ENCODE assay signal across 9 cellular contexts in genomic region chr1:25019351-25020172, GRCh38.
DNase-seq lines count a peak whose midpoint lies in the region; ATAC-seq and TF ChIP-seq lines count a peak whose summit lies in the region.
"Had no signal": no experiment of that assay in that cellular context is flagged by ENCODE, and none has a peak within 500 bp of the region (broad histone marks: within the 10 kb centered on the region; RNA-seq: fewer than 3 reads in every experiment).

No MANE protein-coding gene starts in this region.

- H3K9me3 Mint-ChIP-seq in endodermal cell = no peaks in the 10 kb centered on the region

- no peaks in the 10 kb centered on the region for H3K36me3 Mint-ChIP-seq in endodermal cell (ENCODE audit: low read depth)

- TF ChIP-seq CTCF in endodermal cell (conservative IDR thresholded peaks at IDR 0.05) (no peak), MM.1S (IDR thresholded peaks at IDR 0.05; ENCODE audit: low read length) (no peak), mammary epithelial cell (conservative IDR thresholded peaks at IDR 0.05 in 1 of 2, IDR thresholded peaks at IDR 0.05 in 1 of 2; ENCODE audit: extremely low read depth in 1 of 2, insufficient read depth in 1 of 2, low read depth in 1 of 2, low read length in 2 of 2) (no peak)

- no peak overlapping the region for H2AFZ ChIP-seq in MM.1S (ENCODE audit: low read length)
- no peak overlapping the region for H2AFZ ChIP-seq in mammary epithelial cell (ENCODE audit: low read depth, low read length)

- H3F3A ChIP-seq in MM.1S (ENCODE audit: insufficient read depth, low read length) = peaks cover 18% of the 10 kb centered on the region

- no peak overlapping the region for H3K4me3 Mint-ChIP-seq in endodermal cell

- no peaks in the 10 kb centered on the region for H3K36me3 ChIP-seq in endodermal cell (ENCODE audit: control insufficient read depth, insufficient read depth, low read length)
- H3K36me3 ChIP-seq in MM.1S (replicated peaks; ENCODE audit: insufficient read depth, low read length) = no peaks in the 10 kb centered on the region
- no peaks in the 10 kb centered on the region for H3K36me3 ChIP-seq in mammary epithelial cell (ENCODE audit: insufficient read depth, low read length)
- H3K36me3 ChIP-seq: suprapubic skin had no signal

- H4K20me1 ChIP-seq in MM.1S (ENCODE audit: insufficient read depth, low read length) (no peaks in the 10 kb centered on the region), mammary epithelial cell (ENCODE audit: insufficient read depth, low read length) (no peaks in the 10 kb centered on the region)

- no peaks in the 10 kb centered on the region for H3K9me2 ChIP-seq in MM.1S (replicated peaks; ENCODE audit: insufficient read depth, low read length)

- no TSS peak for BruUV-seq in mammary epithelial cell (replicated peaks; lab: Mats Ljungman, UMichigan)

- dilution Hi-C loops in mammary epithelial cell (cut with HindIII; ENCODE audit: low sequenced_read_pairs) = loop anchor here (5.0 kb wide), 1 partner anchor 63 kb away; no protein-coding TSS in a partner anchor

- H3K9ac ChIP-seq in endodermal cell (ENCODE audit: extremely low read depth, low read length, poor library complexity, severe bottlenecking) (no peak overlapping the region), MM.1S (ENCODE audit: low read length) (no peak overlapping the region), mammary epithelial cell (ENCODE audit: insufficient read depth, low read length) (no peak overlapping the region)

- H3K4me3 ChIP-seq in endodermal cell (ENCODE audit: low read length) (no peak overlapping the region), MM.1S (ENCODE audit: low read length) (no peak overlapping the region), mammary epithelial cell (replicated peaks in 1 of 3; ENCODE audit: insufficient read depth in 1 of 3, low read depth in 2 of 3, low read length in 3 of 3) (no peak overlapping the region)
- H3K4me3 ChIP-seq: suprapubic skin had no signal

- TF ChIP-seq POLR2A in GM18505 (IDR thresholded peaks at IDR 0.05; ENCODE audit: borderline replicate concordance, extremely low read depth, insufficient read depth, insufficient read length) = peak; percentile 75

- intact Hi-C loops in mammary epithelial cell (cut with micrococcal nuclease) = no loop called here

- H3K27ac ChIP-seq in endodermal cell (ENCODE audit: low read depth, low read length) (no peak overlapping the region), MM.1S (ENCODE audit: low read length) (no peak overlapping the region), mammary epithelial cell (ENCODE audit: insufficient read depth, low read depth, low read length) (no peak overlapping the region)
- H3K27ac ChIP-seq: suprapubic skin had no signal

- H3K27me3 ChIP-seq in endodermal cell (ENCODE audit: control insufficient read depth, insufficient read depth, low read length, poor library complexity, severe bottlenecking) (no peaks in the 10 kb centered on the region), MM.1S (replicated peaks; ENCODE audit: insufficient read depth, low read length) (no peaks in the 10 kb centered on the region), mammary epithelial cell (ENCODE audit: insufficient read depth, low read length) (no peaks in the 10 kb centered on the region)
- H3K27me3 ChIP-seq: suprapubic skin had no signal

- no peaks in the 10 kb centered on the region for H3K27me3 Mint-ChIP-seq in endodermal cell (ENCODE audit: insufficient read depth)

- H3K79me2 ChIP-seq in MM.1S (ENCODE audit: low read length) = no peaks in the 10 kb centered on the region
- no peaks in the 10 kb centered on the region for H3K79me2 ChIP-seq in mammary epithelial cell (ENCODE audit: insufficient read depth, low read length)

- H3K27ac Mint-ChIP-seq in endodermal cell = no peak overlapping the region

- peak; percentile 87 for DNase-seq in endodermal cell
- no peak for DNase-seq in MM.1S
- no peak for DNase-seq in NCI-H2029 (lab: John Stamatoyannopoulos, UW)
- DNase-seq in mammary epithelial cell = no peak
- no peak for DNase-seq in LoVo (ENCODE audit: low spot score)

- ATAC-seq in GM18505 (IDR thresholded peaks at IDR 0.05; ENCODE audit: unreplicated experiment) (peak; percentile 35), GM21360 (IDR thresholded peaks at IDR 0.05; ENCODE audit: unreplicated experiment) (peak; percentile 33), HG03342 (IDR thresholded peaks at IDR 0.05; ENCODE audit: unreplicated experiment) (peak; percentile 38)

- H3K9me3 ChIP-seq in endodermal cell (ENCODE audit: control insufficient read depth, low read length) (no peaks in the 10 kb centered on the region), MM.1S (replicated peaks; ENCODE audit: insufficient read depth, low read length) (no peaks in the 10 kb centered on the region), mammary epithelial cell (replicated peaks; ENCODE audit: insufficient read depth, low read length) (no peaks in the 10 kb centered on the region)
- H3K9me3 ChIP-seq: suprapubic skin had no signal

- CTCF ChIA-PET in mammary epithelial cell (lab: Charles Lee; ENCODE audit: low non-redundant PET) = no interaction called here

- in situ Hi-C loops in mammary epithelial cell (cut with MboI; ENCODE audit: low sequenced_read_pairs in 2 of 2) = no loop called here

- no peak overlapping the region for H3K4me2 ChIP-seq in MM.1S (ENCODE audit: low read depth, low read length)
- H3K4me2 ChIP-seq in mammary epithelial cell (ENCODE audit: insufficient read depth, low read depth, low read length) = no peak overlapping the region

- WGBS in endodermal cell (ENCODE audit: insufficient coverage in 1 of 2, insufficient read length in 1 of 2), 2 experiments = 82 to 86% methylated on average over 5 to 13 of the region's 13 CpGs
- 90% methylated on average over 9 of the region's 13 CpGs for WGBS in mammary epithelial cell (ENCODE audit: low coverage, missing lambda C conversion rate)

- H3K4me1 Mint-ChIP-seq in endodermal cell = peaks cover 14% of the 10 kb centered on the region

- H3K4me1 ChIP-seq in endodermal cell (ENCODE audit: control insufficient read depth, insufficient read depth, low read length) (peaks cover 4% of the 10 kb centered on the region), MM.1S (ENCODE audit: low read length) (peaks cover 25% of the 10 kb centered on the region), mammary epithelial cell (ENCODE audit: insufficient read depth, low read length) (peaks cover 10% of the 10 kb centered on the region)
